ENCODE assay signal across 21 cellular contexts in genomic region chr16:11036868-11037410, GRCh38.
"Had no signal": no experiment of that assay in that cellular context is flagged by ENCODE, and none has a peak within 500 bp of the region (broad histone marks: within the 10 kb centered on the region; RNA-seq: fewer than 3 reads in every experiment).

No MANE protein-coding gene starts in this region.

- H3K27ac Mint-ChIP-seq: dendritic cell treated with granulocyte-macrophage colony-stimulating factor and Interleukin-4, amounts not matched to agents 40 ng/mL and 50 ng/mL, for 4 days; immature natural killer cell; memory B cell had no signal

- H3K9me3 ChIP-seq: esophagus squamous epithelium, gastroesophageal sphincter, left ventricle myocardium inferior, lower lobe of right lung, neutrophil, suprapubic skin, thyroid gland, upper lobe of left lung, vagina had no signal

- H3K4me3 ChIP-seq: esophagus squamous epithelium, gastroesophageal sphincter, left ventricle myocardium inferior, lower lobe of right lung, suprapubic skin, thyroid gland, upper lobe of left lung, vagina had no signal

- H3K4me3 Mint-ChIP-seq: dendritic cell treated with granulocyte-macrophage colony-stimulating factor and Interleukin-4, amounts not matched to agents 40 ng/mL and 50 ng/mL, for 4 days; immature natural killer cell; memory B cell; natural killer cell treated with Interleukin-12 subunit alpha and Interleukin-12 subunit beta and Interleukin-15 and Interleukin-18, amount 100 ng/mL, for 72 hours had no signal

- H3K27ac ChIP-seq: esophagus squamous epithelium, gastroesophageal sphincter, left ventricle myocardium inferior, lower lobe of right lung, neutrophil, suprapubic skin had no signal

- H3K27me3 Mint-ChIP-seq: dendritic cell treated with granulocyte-macrophage colony-stimulating factor and Interleukin-4, amounts not matched to agents 40 ng/mL and 50 ng/mL, for 4 days; memory B cell; natural killer cell treated with Interleukin-12 subunit alpha and Interleukin-12 subunit beta and Interleukin-15 and Interleukin-18, amount 100 ng/mL, for 72 hours had no signal

- H3K9me3 Mint-ChIP-seq: dendritic cell treated with granulocyte-macrophage colony-stimulating factor and Interleukin-4, amounts not matched to agents 40 ng/mL and 50 ng/mL, for 4 days; immature natural killer cell; memory B cell; natural killer cell treated with Interleukin-12 subunit alpha and Interleukin-12 subunit beta and Interleukin-15 and Interleukin-18, amount 100 ng/mL, for 72 hours had no signal

- H3K27me3 ChIP-seq: esophagus squamous epithelium, gastroesophageal sphincter, neutrophil, suprapubic skin, thyroid gland, upper lobe of left lung, vagina had no signal

- DNase-seq: esophagus squamous epithelium; foreskin fibroblast; glutamatergic neuron; immature natural killer cell; kidney; left cardiac atrium; left ventricle myocardium inferior; lower lobe of right lung; midbrain; small intestine; stimulated activated CD4-positive, alpha-beta T cell treated with anti-CD3 and anti-CD28 coated beads, Interleukin-12 subunit alpha, Interleukin-12 subunit beta, amount 100 ng/mL, for 4 hours; stimulated activated naive CD8-positive, alpha-beta T cell treated with anti-CD3 and anti-CD28 coated beads, Interleukin-15, Interleukin-2, amounts not matched to agents 100 U/mL and 50 U/mL, for 24 hours; upper lobe of left lung had no signal

- ATAC-seq: gastroesophageal sphincter; left cardiac atrium; lower lobe of right lung; stimulated activated naive CD8-positive, alpha-beta T cell treated with anti-CD3 and anti-CD28 coated beads, Interleukin-15, Interleukin-2, amounts not matched to agents 100 U/mL and 50 U/mL, for 24 hours had no signal

- FAIRE-seq: kidney, small intestine had no signal
